ENCODE assay signal across 1 cellular context in genomic region chr15:90471126-90471525, GRCh38.
A peak's percentile ranks its signal among the peaks of the same experiment; 100 is the strongest.
TF ChIP-seq lines count a peak whose summit lies in the region.

No MANE protein-coding gene starts in this region.

TF ChIP-seq in K562, 482 proteins besides CTCF, POLR2A, EP300 and RAD21 (continued from another document):
- no peak for TF ChIP-seq MNT (conservative IDR thresholded peaks at IDR 0.05)
- TF ChIP-seq KDM2B (CRISPR knock-in tag; IDR thresholded peaks at IDR 0.05) = no peak
- TF ChIP-seq USF1 (CRISPR knock-in tag; IDR thresholded peaks at IDR 0.05) = no peak
- 0 out of 2 replicates have a peak, but pooled peaks have one; percentile 10 for TF ChIP-seq MAFG (tag; conservative IDR thresholded peaks at IDR 0.05)
- peak; percentile 96 for TF ChIP-seq ESRRA (IDR thresholded peaks at IDR 0.05; ENCODE audit: borderline replicate concordance, low read depth)
- no peak for TF ChIP-seq SMARCA5 (IDR thresholded peaks at IDR 0.05)
- 0 out of 2 replicates have a peak, but pooled peaks have one; percentile 23 for TF ChIP-seq NFE2 (IDR thresholded peaks at IDR 0.05; ENCODE audit: low read depth)
- no peak for TF ChIP-seq RFX1 (IDR thresholded peaks at IDR 0.05)
- TF ChIP-seq L3MBTL2 (IDR thresholded peaks at IDR 0.05) = peak; percentile 34; the same call in 1 of the 2 replicates
- no peak for TF ChIP-seq SMAD3 (CRISPR knock-in tag; conservative IDR thresholded peaks at IDR 0.05)
- TF ChIP-seq ZNF589 (CRISPR knock-in tag; IDR thresholded peaks at IDR 0.05; ENCODE audit: low read depth) = no peak
- no peak for TF ChIP-seq ZNF23 (CRISPR knock-in tag; IDR thresholded peaks at IDR 0.05)
- no peak for TF ChIP-seq ZNF57 (CRISPR knock-in tag; IDR thresholded peaks at IDR 0.05)
- no peak for TF ChIP-seq ZNF785 (CRISPR knock-in tag; IDR thresholded peaks at IDR 0.05)
- no peak for TF ChIP-seq GTF2A2 (tag; IDR thresholded peaks at IDR 0.05)
